ENCODE assay signal across 9 cellular contexts in the genomic region with DNA sequence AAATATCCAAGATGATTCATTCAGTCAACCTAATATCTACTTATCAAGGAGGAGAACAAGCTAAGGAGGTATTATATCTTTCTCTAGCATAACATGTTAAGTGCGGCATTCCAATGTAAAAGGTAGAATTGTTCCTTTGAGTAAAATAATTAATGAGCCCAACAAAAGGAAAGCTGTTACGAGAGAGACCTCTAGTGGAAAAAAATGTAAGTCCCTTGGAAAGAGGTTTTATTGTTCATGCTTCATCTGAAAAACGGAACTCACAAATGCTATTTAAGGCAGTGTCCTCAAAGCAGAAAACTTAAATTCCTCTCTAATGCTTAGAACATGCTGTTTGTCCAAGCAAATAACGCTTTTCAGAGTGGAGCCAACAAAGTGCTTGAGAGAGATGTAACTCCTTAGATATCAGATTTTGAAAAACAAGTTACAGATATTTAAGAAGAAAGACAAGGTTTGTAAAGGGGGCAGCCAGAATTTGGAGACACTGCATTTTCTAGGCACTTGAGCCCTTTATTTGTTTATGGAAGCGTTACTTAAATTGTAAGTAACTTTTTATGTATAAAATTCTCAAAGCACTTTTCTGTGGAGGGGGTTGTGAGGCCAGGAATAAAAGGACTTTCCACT.
DNase-seq lines count a peak whose midpoint lies in the region; ATAC-seq and TF ChIP-seq lines count a peak whose summit lies in the region.
"Had no signal": no experiment of that assay in that cellular context is flagged by ENCODE, and none has a peak within 500 bp of the region (broad histone marks: within the 10 kb centered on the region; RNA-seq: fewer than 3 reads in every experiment).

No MANE protein-coding gene starts in this region.

- 2% methylated on average over 5 of the region's 5 CpGs for WGBS in esophagus squamous epithelium, 2 donors

- in situ Hi-C loops in GM13976 (cut with MboI; ENCODE audit: low sequenced_read_pairs, unreplicated experiment): loop anchor here (25.0 kb wide), 1 partner anchor 202 kb away; no protein-coding TSS in a partner anchor

- TF ChIP-seq CTCF in GM13976 (IDR thresholded peaks at IDR 0.05; ENCODE audit: borderline replicate concordance, control extremely low read depth, extremely low read depth, insufficient read depth, missing control alignments): peak; percentile 31
- TF ChIP-seq CTCF in HL-60 (IDR thresholded peaks at IDR 0.05; ENCODE audit: insufficient read depth, low read length): peak; percentile 53
- TF ChIP-seq CTCF in esophagus squamous epithelium (IDR thresholded peaks at IDR 0.05): peak; percentile 18 to 52 (median 36)

- H3K9me3 ChIP-seq in esophagus squamous epithelium: no peaks in the 10 kb centered on the region
- H3K9me3 ChIP-seq: HAP-1 had no signal

- DNase-seq in AG08395 (ENCODE audit: low spot score) (peak; percentile 5), GM13976 (ENCODE audit: low spot score) (no peak), HL-60 (ENCODE audit: low read depth in 1 of 2, low spot score in 1 of 2) (peak in 1 of 2 experiments; percentile 13), OCI-M2 (lab: John Stamatoyannopoulos, UW; ENCODE audit: unreplicated experiment) (peak; percentile 76), esophagus squamous epithelium (lab: John Stamatoyannopoulos, UW) (no peak), renal cortical epithelial cell (ENCODE audit: low read depth) (peak; percentile 65)

- intact Hi-C loops in esophagus squamous epithelium (cut with DNase I): no loop called here

- TF ChIP-seq POLR2A in esophagus squamous epithelium (IDR thresholded peaks at IDR 0.05): no peak

- no peak overlapping the region for H3K4me3 ChIP-seq in HL-60 (replicated peaks; ENCODE audit: insufficient read depth, low read length)
- H3K4me3 ChIP-seq in esophagus squamous epithelium: no peak overlapping the region
- H3K4me3 ChIP-seq: HAP-1 had no signal

- no peaks in the 10 kb centered on the region for H3K36me3 ChIP-seq in esophagus squamous epithelium
- H3K36me3 ChIP-seq: HAP-1 had no signal

- ATAC-seq in GM18873 (IDR thresholded peaks at IDR 0.05; ENCODE audit: low FRiP score, unreplicated experiment): no peak
- ATAC-seq in HG03571 (IDR thresholded peaks at IDR 0.05; ENCODE audit: unreplicated experiment): no peak

- H3K27me3 ChIP-seq in HL-60 (ENCODE audit: insufficient read depth, poor library complexity, severe bottlenecking) (peaks cover 5% of the 10 kb centered on the region), esophagus squamous epithelium (no peaks in the 10 kb centered on the region)

- H3K27ac ChIP-seq in HL-60 (replicated peaks) (no peak overlapping the region), esophagus squamous epithelium (no peak overlapping the region)

- H3K4me1 ChIP-seq in esophagus squamous epithelium: no peaks in the 10 kb centered on the region
- H3K4me1 ChIP-seq: HAP-1 had no signal

Comparison
In these comparisons a context has a peak if more than half of its experiments do, and no peak if none do; other contexts are left out.
1. DNase-seq: peak in AG08395 (single experiment), OCI-M2 (single experiment) and renal cortical epithelial cell (single experiment); none in GM13976 (single experiment) and esophagus squamous epithelium (single experiment).
2. Peak in every context shown above with its lines, with median percentiles within 50 percentile points of each other: CTCF ChIP-seq.